2 cellular contexts compared by ENCODE assay signal in the genomic region with DNA sequence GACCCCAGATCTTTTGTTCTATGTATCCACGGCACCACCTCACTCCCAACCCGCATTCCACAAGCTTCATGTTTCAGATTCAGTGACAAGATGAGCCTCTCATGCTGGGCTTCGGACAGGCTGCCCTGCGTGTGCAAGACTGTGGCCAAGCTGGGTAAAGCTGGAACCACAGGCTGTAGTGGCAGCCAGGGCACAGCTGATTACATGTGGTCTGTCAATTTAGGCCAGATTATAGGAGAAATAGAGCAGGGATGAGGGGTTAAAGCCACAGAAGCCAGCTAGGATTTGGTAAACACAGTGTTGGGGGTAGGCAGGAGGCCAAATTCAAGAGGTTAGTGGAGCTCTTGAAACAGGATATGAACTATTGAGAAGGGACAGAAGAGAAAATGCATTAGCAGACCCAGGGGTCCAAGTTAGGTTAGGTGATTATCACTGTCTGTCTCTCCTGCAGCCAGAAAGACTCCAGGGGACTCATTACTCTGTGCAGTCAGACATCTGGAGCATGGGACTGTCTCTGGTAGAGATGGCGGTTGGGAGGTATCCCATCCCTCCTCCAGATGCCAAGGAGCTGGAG.
TF ChIP-seq lines count a peak whose summit lies in the region.

No MANE protein-coding gene starts in this region.

TF ChIP-seq in liver, 16 proteins besides CTCF, POLR2A, EP300 and RAD21:
- TF ChIP-seq, protein P1, sequence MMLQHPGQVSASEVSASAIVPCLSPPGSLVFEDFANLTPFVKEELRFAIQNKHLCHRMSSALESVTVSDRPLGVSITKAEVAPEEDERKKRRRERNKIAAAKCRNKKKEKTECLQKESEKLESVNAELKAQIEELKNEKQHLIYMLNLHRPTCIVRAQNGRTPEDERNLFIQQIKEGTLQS (IDR thresholded peaks at IDR 0.05), result no peak
- TF ChIP-seq, protein P2, sequence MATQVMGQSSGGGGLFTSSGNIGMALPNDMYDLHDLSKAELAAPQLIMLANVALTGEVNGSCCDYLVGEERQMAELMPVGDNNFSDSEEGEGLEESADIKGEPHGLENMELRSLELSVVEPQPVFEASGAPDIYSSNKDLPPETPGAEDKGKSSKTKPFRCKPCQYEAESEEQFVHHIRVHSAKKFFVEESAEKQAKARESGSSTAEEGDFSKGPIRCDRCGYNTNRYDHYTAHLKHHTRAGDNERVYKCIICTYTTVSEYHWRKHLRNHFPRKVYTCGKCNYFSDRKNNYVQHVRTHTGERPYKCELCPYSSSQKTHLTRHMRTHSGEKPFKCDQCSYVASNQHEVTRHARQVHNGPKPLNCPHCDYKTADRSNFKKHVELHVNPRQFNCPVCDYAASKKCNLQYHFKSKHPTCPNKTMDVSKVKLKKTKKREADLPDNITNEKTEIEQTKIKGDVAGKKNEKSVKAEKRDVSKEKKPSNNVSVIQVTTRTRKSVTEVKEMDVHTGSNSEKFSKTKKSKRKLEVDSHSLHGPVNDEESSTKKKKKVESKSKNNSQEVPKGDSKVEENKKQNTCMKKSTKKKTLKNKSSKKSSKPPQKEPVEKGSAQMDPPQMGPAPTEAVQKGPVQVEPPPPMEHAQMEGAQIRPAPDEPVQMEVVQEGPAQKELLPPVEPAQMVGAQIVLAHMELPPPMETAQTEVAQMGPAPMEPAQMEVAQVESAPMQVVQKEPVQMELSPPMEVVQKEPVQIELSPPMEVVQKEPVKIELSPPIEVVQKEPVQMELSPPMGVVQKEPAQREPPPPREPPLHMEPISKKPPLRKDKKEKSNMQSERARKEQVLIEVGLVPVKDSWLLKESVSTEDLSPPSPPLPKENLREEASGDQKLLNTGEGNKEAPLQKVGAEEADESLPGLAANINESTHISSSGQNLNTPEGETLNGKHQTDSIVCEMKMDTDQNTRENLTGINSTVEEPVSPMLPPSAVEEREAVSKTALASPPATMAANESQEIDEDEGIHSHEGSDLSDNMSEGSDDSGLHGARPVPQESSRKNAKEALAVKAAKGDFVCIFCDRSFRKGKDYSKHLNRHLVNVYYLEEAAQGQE (IDR thresholded peaks at IDR 0.05), result peak; percentile 33
- no peak for TF ChIP-seq TAF1 (conservative IDR thresholded peaks at IDR 0.05)
- no peak for TF ChIP-seq NR2F2 (IDR thresholded peaks at IDR 0.05)
- TF ChIP-seq SP1 (IDR thresholded peaks at IDR 0.05), result peak; percentile 61
- TF ChIP-seq, protein P3, sequence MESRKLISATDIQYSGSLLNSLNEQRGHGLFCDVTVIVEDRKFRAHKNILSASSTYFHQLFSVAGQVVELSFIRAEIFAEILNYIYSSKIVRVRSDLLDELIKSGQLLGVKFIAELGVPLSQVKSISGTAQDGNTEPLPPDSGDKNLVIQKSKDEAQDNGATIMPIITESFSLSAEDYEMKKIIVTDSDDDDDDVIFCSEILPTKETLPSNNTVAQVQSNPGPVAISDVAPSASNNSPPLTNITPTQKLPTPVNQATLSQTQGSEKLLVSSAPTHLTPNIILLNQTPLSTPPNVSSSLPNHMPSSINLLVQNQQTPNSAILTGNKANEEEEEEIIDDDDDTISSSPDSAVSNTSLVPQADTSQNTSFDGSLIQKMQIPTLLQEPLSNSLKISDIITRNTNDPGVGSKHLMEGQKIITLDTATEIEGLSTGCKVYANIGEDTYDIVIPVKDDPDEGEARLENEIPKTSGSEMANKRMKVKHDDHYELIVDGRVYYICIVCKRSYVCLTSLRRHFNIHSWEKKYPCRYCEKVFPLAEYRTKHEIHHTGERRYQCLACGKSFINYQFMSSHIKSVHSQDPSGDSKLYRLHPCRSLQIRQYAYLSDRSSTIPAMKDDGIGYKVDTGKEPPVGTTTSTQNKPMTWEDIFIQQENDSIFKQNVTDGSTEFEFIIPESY (IDR thresholded peaks at IDR 0.05), result no peak
- TF ChIP-seq FOXA2 (IDR thresholded peaks at IDR 0.05), result peak; percentile 27
- TF ChIP-seq HNF4G (IDR thresholded peaks at IDR 0.05), result no peak
- TF ChIP-seq YY1 (IDR thresholded peaks at IDR 0.05), result peak; percentile 44
- TF ChIP-seq RXRA (IDR thresholded peaks at IDR 0.05), result peak; percentile 64 to 87
- TF ChIP-seq HNF4A (conservative IDR thresholded peaks at IDR 0.05), result peak; percentile 36 to 64
- peak in 1 of 2 donors; percentile 32 for TF ChIP-seq GABPA (IDR thresholded peaks at IDR 0.05 in 1 of 2, conservative IDR thresholded peaks at IDR 0.05 in 1 of 2)
- TF ChIP-seq, protein P4, sequence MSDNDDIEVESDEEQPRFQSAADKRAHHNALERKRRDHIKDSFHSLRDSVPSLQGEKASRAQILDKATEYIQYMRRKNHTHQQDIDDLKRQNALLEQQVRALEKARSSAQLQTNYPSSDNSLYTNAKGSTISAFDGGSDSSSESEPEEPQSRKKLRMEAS (IDR thresholded peaks at IDR 0.05), result no peak
- TF ChIP-seq JUND (IDR thresholded peaks at IDR 0.05), result peak in 1 of 2 donors; percentile 48
- peak; percentile 17 for TF ChIP-seq FOXA1 (IDR thresholded peaks at IDR 0.05)
- TF ChIP-seq EGR1 (IDR thresholded peaks at IDR 0.05; ENCODE audit: low read depth in 2 of 2), result peak in 1 of 2 donors; percentile 26

TF ChIP-seq in HepG2, 621 proteins besides CTCF, POLR2A, EP300 and RAD21:
- TF ChIP-seq, protein P5, sequence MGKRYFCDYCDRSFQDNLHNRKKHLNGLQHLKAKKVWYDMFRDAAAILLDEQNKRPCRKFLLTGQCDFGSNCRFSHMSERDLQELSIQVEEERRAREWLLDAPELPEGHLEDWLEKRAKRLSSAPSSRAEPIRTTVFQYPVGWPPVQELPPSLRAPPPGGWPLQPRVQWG (CRISPR knock-in tag; IDR thresholded peaks at IDR 0.05; ENCODE audit: borderline replicate concordance, low read depth), result no peak
- TF ChIP-seq, protein P6, sequence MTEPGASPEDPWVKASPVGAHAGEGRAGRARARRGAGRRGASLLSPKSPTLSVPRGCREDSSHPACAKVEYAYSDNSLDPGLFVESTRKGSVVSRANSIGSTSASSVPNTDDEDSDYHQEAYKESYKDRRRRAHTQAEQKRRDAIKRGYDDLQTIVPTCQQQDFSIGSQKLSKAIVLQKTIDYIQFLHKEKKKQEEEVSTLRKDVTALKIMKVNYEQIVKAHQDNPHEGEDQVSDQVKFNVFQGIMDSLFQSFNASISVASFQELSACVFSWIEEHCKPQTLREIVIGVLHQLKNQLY (CRISPR knock-in tag; IDR thresholded peaks at IDR 0.05), result no peak
- TF ChIP-seq REPIN1 (CRISPR knock-in tag; IDR thresholded peaks at IDR 0.05; ENCODE audit: borderline replicate concordance, low read depth), result no peak
- TF ChIP-seq, protein P7, sequence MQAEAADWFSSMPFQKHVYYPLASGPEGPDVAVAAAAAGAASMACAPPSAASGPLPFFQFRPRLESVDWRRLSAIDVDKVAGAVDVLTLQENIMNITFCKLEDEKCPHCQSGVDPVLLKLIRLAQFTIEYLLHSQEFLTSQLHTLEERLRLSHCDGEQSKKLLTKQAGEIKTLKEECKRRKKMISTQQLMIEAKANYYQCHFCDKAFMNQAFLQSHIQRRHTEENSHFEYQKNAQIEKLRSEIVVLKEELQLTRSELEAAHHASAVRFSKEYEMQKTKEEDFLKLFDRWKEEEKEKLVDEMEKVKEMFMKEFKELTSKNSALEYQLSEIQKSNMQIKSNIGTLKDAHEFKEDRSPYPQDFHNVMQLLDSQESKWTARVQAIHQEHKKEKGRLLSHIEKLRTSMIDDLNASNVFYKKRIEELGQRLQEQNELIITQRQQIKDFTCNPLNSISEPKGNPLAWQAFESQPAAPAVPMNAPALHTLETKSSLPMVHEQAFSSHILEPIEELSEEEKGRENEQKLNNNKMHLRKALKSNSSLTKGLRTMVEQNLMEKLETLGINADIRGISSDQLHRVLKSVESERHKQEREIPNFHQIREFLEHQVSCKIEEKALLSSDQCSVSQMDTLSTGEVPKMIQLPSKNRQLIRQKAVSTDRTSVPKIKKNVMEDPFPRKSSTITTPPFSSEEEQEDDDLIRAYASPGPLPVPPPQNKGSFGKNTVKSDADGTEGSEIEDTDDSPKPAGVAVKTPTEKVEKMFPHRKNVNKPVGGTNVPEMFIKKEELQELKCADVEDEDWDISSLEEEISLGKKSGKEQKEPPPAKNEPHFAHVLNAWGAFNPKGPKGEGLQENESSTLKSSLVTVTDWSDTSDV (CRISPR knock-in tag; IDR thresholded peaks at IDR 0.05), result no peak
- no peak for TF ChIP-seq ZSCAN29 (CRISPR knock-in tag; conservative IDR thresholded peaks at IDR 0.05)
- TF ChIP-seq, protein P8, sequence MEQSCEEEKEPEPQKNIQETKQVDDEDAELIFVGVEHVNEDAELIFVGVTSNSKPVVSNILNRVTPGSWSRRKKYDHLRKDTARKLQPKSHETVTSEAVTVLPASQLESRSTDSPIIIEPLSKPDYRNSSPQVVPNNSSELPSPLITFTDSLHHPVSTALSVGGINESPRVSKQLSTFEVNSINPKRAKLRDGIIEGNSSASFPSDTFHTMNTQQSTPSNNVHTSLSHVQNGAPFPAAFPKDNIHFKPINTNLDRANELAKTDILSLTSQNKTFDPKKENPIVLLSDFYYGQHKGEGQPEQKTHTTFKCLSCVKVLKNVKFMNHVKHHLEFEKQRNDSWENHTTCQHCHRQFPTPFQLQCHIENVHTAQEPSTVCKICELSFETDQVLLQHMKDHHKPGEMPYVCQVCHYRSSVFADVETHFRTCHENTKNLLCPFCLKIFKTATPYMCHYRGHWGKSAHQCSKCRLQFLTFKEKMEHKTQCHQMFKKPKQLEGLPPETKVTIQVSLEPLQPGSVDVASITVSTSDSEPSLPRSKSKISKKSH (CRISPR knock-in tag; IDR thresholded peaks at IDR 0.05; ENCODE audit: borderline replicate concordance), result no peak
- no peak for TF ChIP-seq FIP1L1 (IDR thresholded peaks at IDR 0.05; ENCODE audit: borderline replicate concordance, insufficient read depth, low read depth, low read length)
- TF ChIP-seq ATM (IDR thresholded peaks at IDR 0.05; ENCODE audit: borderline replicate concordance), result no peak
- TF ChIP-seq TBX3 (IDR thresholded peaks at IDR 0.05; ENCODE audit: borderline replicate concordance), result no peak
- no peak for TF ChIP-seq ZBTB38 (CRISPR knock-in tag; IDR thresholded peaks at IDR 0.05)
- no peak for TF ChIP-seq KLF15 (CRISPR knock-in tag; IDR thresholded peaks at IDR 0.05; ENCODE audit: borderline replicate concordance)
- no peak for TF ChIP-seq ZNF557 (CRISPR knock-in tag; IDR thresholded peaks at IDR 0.05)
- TF ChIP-seq PHB2 (IDR thresholded peaks at IDR 0.05; ENCODE audit: partially characterized antibody), result no peak
- TF ChIP-seq, protein P9, sequence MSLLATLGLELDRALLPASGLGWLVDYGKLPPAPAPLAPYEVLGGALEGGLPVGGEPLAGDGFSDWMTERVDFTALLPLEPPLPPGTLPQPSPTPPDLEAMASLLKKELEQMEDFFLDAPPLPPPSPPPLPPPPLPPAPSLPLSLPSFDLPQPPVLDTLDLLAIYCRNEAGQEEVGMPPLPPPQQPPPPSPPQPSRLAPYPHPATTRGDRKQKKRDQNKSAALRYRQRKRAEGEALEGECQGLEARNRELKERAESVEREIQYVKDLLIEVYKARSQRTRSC (CRISPR knock-in tag; IDR thresholded peaks at IDR 0.05; ENCODE audit: low read depth), result no peak
- TF ChIP-seq FOXK2 (IDR thresholded peaks at IDR 0.05), result no peak
- TF ChIP-seq ZNF644 (CRISPR knock-in tag; IDR thresholded peaks at IDR 0.05; ENCODE audit: low read depth), result no peak
- TF ChIP-seq ZNF572 (CRISPR knock-in tag; IDR thresholded peaks at IDR 0.05), result no peak
- no peak for TF ChIP-seq ETV6 (CRISPR knock-in tag; conservative IDR thresholded peaks at IDR 0.05)
- no peak for TF ChIP-seq MBNL3 (CRISPR knock-in tag; conservative IDR thresholded peaks at IDR 0.05)
TF ChIP-seq in HepG2: peak in this region for 0.
